ENCODE assay signal across 5 cellular contexts in genomic region chr22:18987114-18987513, GRCh38. TPM values are rescaled to one million over a fixed set of nuclear protein-coding genes. Genes with fewer than 3 reads are reported as not detected.
"Had no signal": no experiment of that assay in that cellular context is flagged by ENCODE, and none has a peak within 500 bp of the region (broad histone marks: within the 10 kb centered on the region; RNA-seq: fewer than 3 reads in every experiment).

No MANE protein-coding gene starts in this region.

RNA-seq across cellular contexts. Expression of gene PRODH, which starts 51.0 kb away (rescaled TPM):
- total RNA-seq: natural killer cell; natural killer cell treated with Interleukin-12 subunit alpha and Interleukin-12 subunit beta and Interleukin-15 and Interleukin-18, amount 100 ng/mL, for 72 hours; osteoblast; pulmonary artery endothelial cell had no signal
- polyA plus RNA-seq: smooth muscle cell had no signal
